ENCODE assay signal across 9 cellular contexts in genomic region chr9:121282309-121283071, GRCh38. TPM values are rescaled to one million over a fixed set of nuclear protein-coding genes. Genes with fewer than 3 reads are reported as not detected.
A peak's percentile ranks its signal among the peaks of the same experiment; 100 is the strongest.
DNase-seq lines count a peak whose midpoint lies in the region; ATAC-seq, FAIRE-seq and TF ChIP-seq lines count a peak whose summit lies in the region.
"Had no signal": no experiment of that assay in that cellular context is flagged by ENCODE, and none has a peak within 500 bp of the region (broad histone marks: within the 10 kb centered on the region; RNA-seq: fewer than 3 reads in every experiment).

No MANE protein-coding gene starts in this region.

- H3K9me3 Mint-ChIP-seq in natural killer cell treated with Interleukin-12 subunit alpha and Interleukin-12 subunit beta and Interleukin-15 and Interleukin-18, amount 100 ng/mL, for 72 hours, result no peaks in the 10 kb centered on the region
- H3K9me3 Mint-ChIP-seq in natural killer cell, result no peaks in the 10 kb centered on the region

- no peak for FAIRE-seq in H54 (lab: Jason Lieb, UNC)

- no peak overlapping the region for H3K4me3 Mint-ChIP-seq in natural killer cell treated with Interleukin-12 subunit alpha and Interleukin-12 subunit beta and Interleukin-15 and Interleukin-18, amount 100 ng/mL, for 72 hours
- H3K4me3 Mint-ChIP-seq in natural killer cell, result no peak overlapping the region

- no peaks in the 10 kb centered on the region for H3K27me3 ChIP-seq in muscle layer of colon (ENCODE audit: control insufficient read depth in 1 of 2, insufficient read depth in 2 of 2, low read length in 2 of 2)

- peak overlapping the region in 1 of 2 donors; percentile 36 for H3K4me3 ChIP-seq in muscle layer of colon (ENCODE audit: low read depth in 1 of 2, low read length in 2 of 2)

- H3K9ac ChIP-seq in muscle layer of colon (ENCODE audit: low read length), result peak overlapping the region; percentile 63

- peak overlapping the region in 1 of 2 donors; percentile 70 for H3K27ac Mint-ChIP-seq in natural killer cell treated with Interleukin-12 subunit alpha and Interleukin-12 subunit beta and Interleukin-15 and Interleukin-18, amount 100 ng/mL, for 72 hours
- peak overlapping the region in 1 of 2 donors; percentile 7 for H3K27ac Mint-ChIP-seq in natural killer cell

- no peaks in the 10 kb centered on the region for H3K27me3 Mint-ChIP-seq in natural killer cell treated with Interleukin-12 subunit alpha and Interleukin-12 subunit beta and Interleukin-15 and Interleukin-18, amount 100 ng/mL, for 72 hours
- H3K27me3 Mint-ChIP-seq in natural killer cell (ENCODE audit: low read depth in 2 of 2), result no peaks in the 10 kb centered on the region

- no peak for TF ChIP-seq CTCF in natural killer cell (IDR thresholded peaks at IDR 0.05)

- H3K4me1 Mint-ChIP-seq in natural killer cell treated with Interleukin-12 subunit alpha and Interleukin-12 subunit beta and Interleukin-15 and Interleukin-18, amount 100 ng/mL, for 72 hours (ENCODE audit: low read depth in 2 of 2), result peaks cover 15 to 25% of the 10 kb centered on the region in 2 donors
- H3K4me1 Mint-ChIP-seq in natural killer cell, result peaks cover 28 to 52% of the 10 kb centered on the region in 2 donors

- H3K36me3 Mint-ChIP-seq in natural killer cell treated with Interleukin-12 subunit alpha and Interleukin-12 subunit beta and Interleukin-15 and Interleukin-18, amount 100 ng/mL, for 72 hours, result no peaks in the 10 kb centered on the region
- no peaks in the 10 kb centered on the region for H3K36me3 Mint-ChIP-seq in natural killer cell

- peak; percentile 23 for DNase-seq in natural killer cell treated with Interleukin-12 subunit alpha and Interleukin-12 subunit beta and Interleukin-15 and Interleukin-18, amount 100 ng/mL, for 72 hours (ENCODE audit: low spot score)
- DNase-seq in natural killer cell (no peak), erythroblast (lab: John Stamatoyannopoulos, UW) (peak; percentile 20 to 47), H54 (ENCODE audit: insufficient read length, low spot score) (no peak), HT-29 (ENCODE audit: low spot score) (no peak)
- no peak for DNase-seq in stimulated activated CD4-positive, alpha-beta T cell treated with anti-CD3 and anti-CD28 coated beads, Interleukin-2, amount 100 ng/mL, for 48 hours

- intact Hi-C loops in natural killer cell (cut with micrococcal nuclease), result no loop called here

- H3K36me3 ChIP-seq in muscle layer of colon (ENCODE audit: insufficient read depth, low read length), result peaks cover 13% of the 10 kb centered on the region

- no peak for TF ChIP-seq POLR2A in erythroblast (IDR thresholded peaks at IDR 0.05; ENCODE audit: low read length)
- TF ChIP-seq POLR2A in H54 (IDR thresholded peaks at IDR 0.05; ENCODE audit: low read depth, low read length), result no peak

- ATAC-seq in natural killer cell treated with Interleukin-12 subunit alpha and Interleukin-12 subunit beta and Interleukin-15 and Interleukin-18, amount 100 ng/mL, for 72 hours, result no peak
- ATAC-seq in natural killer cell (no peak), HG03354 (IDR thresholded peaks at IDR 0.05; ENCODE audit: poor library complexity, severe bottlenecking, unreplicated experiment) (no peak)

- H3K4me1 ChIP-seq in muscle layer of colon (ENCODE audit: insufficient read depth, low read length), result peaks cover 100% of the 10 kb centered on the region

- peak overlapping the region; percentile 96 for H3K27ac ChIP-seq in muscle layer of colon (ENCODE audit: low read depth, low read length)
- H3K27ac ChIP-seq: C4-2B had no signal

- H3K9me3 ChIP-seq in muscle layer of colon (ENCODE audit: low read length), result no peaks in the 10 kb centered on the region

RNA-seq across cellular contexts. Expression of gene GSN, which starts 14.5 kb away (rescaled TPM):
- 10 to 100 TPM in 1 of 2 donors, 1 to 10 TPM in 1; 9.4 to 40.9 TPM for total RNA-seq in natural killer cell treated with Interleukin-12 subunit alpha and Interleukin-12 subunit beta and Interleukin-15 and Interleukin-18, amount 100 ng/mL, for 72 hours
- 100 to 1,000 TPM in 2 of 3 donors, 10 to 100 TPM in 1; 92.9 to 103 (median 103) TPM for total RNA-seq in natural killer cell
- 270 and 283 TPM in 2 replicates for total RNA-seq in HT-29 (2014; rRNA removed; shearing (Covaris generic))

Comparison
In these comparisons a context has a peak if more than half of its experiments do, and no peak if none do; other contexts are left out.
1. DNase-seq: peak in natural killer cell treated with Interleukin-12 subunit alpha and Interleukin-12 subunit beta and Interleukin-15 and Interleukin-18, amount 100 ng/mL, for 72 hours (single experiment) and erythroblast (2 of 2); none in natural killer cell (single experiment), H54 (single experiment), HT-29 (single experiment) and stimulated activated CD4-positive, alpha-beta T cell treated with anti-CD3 and anti-CD28 coated beads, Interleukin-2, amount 100 ng/mL, for 48 hours (0 of 2).